24 cellular contexts compared by ENCODE assay signal in the genomic region with DNA sequence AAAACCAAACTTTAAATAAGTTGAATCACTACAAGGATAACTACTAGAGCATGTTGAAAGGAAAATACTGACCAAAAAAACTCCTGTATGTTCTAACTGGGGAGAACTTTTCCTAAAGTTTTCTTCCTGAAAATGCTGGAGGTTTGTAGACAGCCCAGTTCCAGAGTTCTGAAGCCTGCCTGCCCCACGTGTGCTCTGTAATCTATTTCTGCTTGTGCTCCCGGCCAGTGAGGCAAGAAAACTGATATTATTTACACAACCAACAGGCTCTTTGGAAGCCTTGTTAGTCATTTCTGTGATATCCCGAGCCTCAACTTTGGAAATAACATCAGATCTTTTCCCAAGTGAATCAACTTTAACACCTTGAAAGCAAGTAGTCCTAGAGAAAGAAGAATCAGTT. TPM values are rescaled to one million over a fixed set of nuclear protein-coding genes. Genes with fewer than 3 reads are reported as not detected.
DNase-seq lines count a peak whose midpoint lies in the region; ATAC-seq, FAIRE-seq and TF ChIP-seq lines count a peak whose summit lies in the region.
"Had no signal": no experiment of that assay in that cellular context is flagged by ENCODE, and none has a peak within 500 bp of the region (broad histone marks: within the 10 kb centered on the region; RNA-seq: fewer than 3 reads in every experiment).

No MANE protein-coding gene starts in this region.

- no peak for TF ChIP-seq CTCF in K562 (IDR thresholded peaks at IDR 0.05 in 2 of 3, conservative IDR thresholded peaks at IDR 0.05 in 1 of 3; ENCODE audit: insufficient read depth in 2 of 3, low read depth in 1 of 3, low read length in 3 of 3)
- no peak for TF ChIP-seq CTCF in heart left ventricle (IDR thresholded peaks at IDR 0.05)

- no peak for TF ChIP-seq EP300 in K562 (IDR thresholded peaks at IDR 0.05; ENCODE audit: low read length)

- H4K20me1 ChIP-seq in K562 (replicated peaks; ENCODE audit: control insufficient read depth, insufficient read depth, low read length), result no peaks in the 10 kb centered on the region
- H4K20me1 ChIP-seq: BLaER1 had no signal

- DNase-seq in K562 (ENCODE audit: extremely low read depth in 1 of 4, low spot score in 3 of 4) (no peak), heart left ventricle (no peak), left lobe of liver (ENCODE audit: low spot score) (peak; percentile 59), NCI-H446 (lab: John Stamatoyannopoulos, UW) (no peak), AML-193 (lab: John Stamatoyannopoulos, UW) (no peak), DMS153 (lab: John Stamatoyannopoulos, UW) (no peak)
- DNase-seq: CD4-positive, alpha-beta T cell; COR-L47; DMS79 treated with DMSO at 0.1 percent for 48 hours; NCI-H1105; NCI-H146; NCI-H2029; NCI-H2227 treated with DMSO at 0.1 percent for 48 hours; NCI-H510A treated with DMSO at 0.1 percent for 48 hours; NCI-H774; Peyer's patch had no signal

- peak; percentile 52 for ATAC-seq in K562
- peak; percentile 44 to 70 (median 63) for ATAC-seq in heart left ventricle
- ATAC-seq in left lobe of liver, result peak; percentile 84
- no peak for ATAC-seq in GM21825 (IDR thresholded peaks at IDR 0.05; ENCODE audit: unreplicated experiment)
- ATAC-seq: GM12878, GM23338 had no signal

- peak overlapping the region; percentile 64 for H2AFZ ChIP-seq in K562 (ENCODE audit: low read depth, low read length)
- H2AFZ ChIP-seq: GM23338 had no signal

- 11% methylated on average over 3 of the region's 3 CpGs for WGBS in K562 (ENCODE audit: insufficient coverage, low coverage, missing lambda C conversion rate)
- 38 to 54% (median 51%) methylated on average over 3 of the region's 3 CpGs for WGBS in heart left ventricle, 4 donors

- CTCF ChIA-PET in K562 (lab: Yijun Ruan, JAX; ENCODE audit: low intra/inter-chr PET ratio), result no interaction called here

- H3K4me1 ChIP-seq in K562 (replicated peaks in 1 of 2; ENCODE audit: control insufficient read depth in 2 of 2, insufficient read depth in 2 of 2, low read length in 2 of 2) (no peaks in the 10 kb centered on the region), heart left ventricle (peaks cover 0 to 32% (median 11%) of the 10 kb centered on the region in 12 donors)
- H3K4me1 ChIP-seq: BLaER1, HAP-1, Peyer's patch, SJSA1 had no signal

- H3K9me3 ChIP-seq in K562 (replicated peaks; ENCODE audit: control insufficient read depth, insufficient read depth, low read depth, low read length) (no peaks in the 10 kb centered on the region), heart left ventricle (no peaks in the 10 kb centered on the region)
- H3K9me3 ChIP-seq: BLaER1, HAP-1, Peyer's patch, SJSA1 had no signal

- no peak for TF ChIP-seq RAD21 in K562 (CRISPR knock-in tag; conservative IDR thresholded peaks at IDR 0.05 in 1 of 2, IDR thresholded peaks at IDR 0.05 in 1 of 2)

- H3K9ac ChIP-seq in K562 (ENCODE audit: insufficient read depth in 1 of 2, low read depth in 2 of 2, low read length in 2 of 2), result no peak overlapping the region
- H3K9ac ChIP-seq: BLaER1, KMS-11 had no signal

- no peaks in the 10 kb centered on the region for H3K9me1 ChIP-seq in K562 (ENCODE audit: control insufficient read depth, insufficient read depth, low read length)

- H3K4me2 ChIP-seq in K562 (ENCODE audit: insufficient read depth, low read length), result no peak overlapping the region
- H3K4me2 ChIP-seq: BLaER1, GM23338, KMS-11 had no signal

- no peak overlapping the region for H3K4me3 ChIP-seq in K562
- no peak overlapping the region for H3K4me3 ChIP-seq in heart left ventricle
- H3K4me3 ChIP-seq: BLaER1, GM12878, GM23338, HAP-1, Peyer's patch, SJSA1 had no signal

- H3K36me3 ChIP-seq in K562 (ENCODE audit: control insufficient read depth, insufficient read depth, low read length) (no peaks in the 10 kb centered on the region), heart left ventricle (peaks cover 0 to 24% (median 4%) of the 10 kb centered on the region in 9 donors)
- H3K36me3 ChIP-seq: HAP-1, SJSA1 had no signal

- BruUV-seq in K562 (replicated peaks; lab: Mats Ljungman, UMichigan), result no TSS peak

- H3K27me3 ChIP-seq in K562 (ENCODE audit: control insufficient read depth in 2 of 2, insufficient read depth in 2 of 2, low read length in 2 of 2), result no peaks in the 10 kb centered on the region
- no peaks in the 10 kb centered on the region for H3K27me3 ChIP-seq in heart left ventricle
- H3K27me3 ChIP-seq: BLaER1, Peyer's patch, SJSA1 had no signal

- H3K79me2 ChIP-seq in K562 (ENCODE audit: control insufficient read depth, insufficient read depth, low read length), result no peaks in the 10 kb centered on the region

- in situ Hi-C loops in K562 (cut with MboI), result no loop called here

- FAIRE-seq in K562 (lab: Jason Lieb, UNC), result no peak
- FAIRE-seq: GM12878 had no signal

- intact Hi-C loops in K562 (cut with micrococcal nuclease) (no loop called here), heart left ventricle (cut with DNase I) (loop anchor here in 1 of 10 donors (2.0 kb wide), 1 partner anchor 47 kb away; a partner anchor contains a TSS)

- H3K27ac ChIP-seq in K562 (ENCODE audit: extremely low read depth, low read depth, low read length) (no peak overlapping the region), heart left ventricle (peak overlapping the region in 11 of 12 donors; percentile 29 to 86 (median 73))
- H3K27ac ChIP-seq: BLaER1, HL-60, KMS-11, Peyer's patch, SJSA1 had no signal

- POLR2A ChIA-PET in K562 (lab: Yijun Ruan, JAX), result no interaction called here

- TF ChIP-seq POLR2A in K562 (conservative IDR thresholded peaks at IDR 0.05) (no peak), heart left ventricle (IDR thresholded peaks at IDR 0.05) (no peak)

TF ChIP-seq in K562, 482 proteins besides CTCF, POLR2A, EP300 and RAD21 (continues in another document):
- TF ChIP-seq ARID2 (IDR thresholded peaks at IDR 0.05) (no peak), JUN (IDR thresholded peaks at IDR 0.05; ENCODE audit: borderline replicate concordance, low read depth, low read length) (no peak), JUN (CRISPR knock-in tag; IDR thresholded peaks at IDR 0.05; ENCODE audit: borderline replicate concordance) (no peak), CBFA2T2 (conservative IDR thresholded peaks at IDR 0.05) (no peak), ZNF384 (IDR thresholded peaks at IDR 0.05; ENCODE audit: low read depth, low read length) (no peak), MCM7 (IDR thresholded peaks at IDR 0.05) (no peak), ZBTB17 (CRISPR knock-in tag; IDR thresholded peaks at IDR 0.05) (no peak), PHB2 (IDR thresholded peaks at IDR 0.05; ENCODE audit: low read depth) (no peak), SMAD4 (CRISPR knock-in tag; conservative IDR thresholded peaks at IDR 0.05) (no peak)
- TF ChIP-seq, protein P1, sequence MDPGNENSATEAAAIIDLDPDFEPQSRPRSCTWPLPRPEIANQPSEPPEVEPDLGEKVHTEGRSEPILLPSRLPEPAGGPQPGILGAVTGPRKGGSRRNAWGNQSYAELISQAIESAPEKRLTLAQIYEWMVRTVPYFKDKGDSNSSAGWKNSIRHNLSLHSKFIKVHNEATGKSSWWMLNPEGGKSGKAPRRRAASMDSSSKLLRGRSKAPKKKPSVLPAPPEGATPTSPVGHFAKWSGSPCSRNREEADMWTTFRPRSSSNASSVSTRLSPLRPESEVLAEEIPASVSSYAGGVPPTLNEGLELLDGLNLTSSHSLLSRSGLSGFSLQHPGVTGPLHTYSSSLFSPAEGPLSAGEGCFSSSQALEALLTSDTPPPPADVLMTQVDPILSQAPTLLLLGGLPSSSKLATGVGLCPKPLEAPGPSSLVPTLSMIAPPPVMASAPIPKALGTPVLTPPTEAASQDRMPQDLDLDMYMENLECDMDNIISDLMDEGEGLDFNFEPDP (CRISPR knock-in tag; IDR thresholded peaks at IDR 0.05), result no peak

RNA-seq across cellular contexts. Expression of a gene that starts 46.7 kb away (rescaled TPM):
- total RNA-seq in K562 (2011; cell fraction: chromatin; rRNA removed; ENCODE audit: low replicate concordance), result 2.3 and 6.4 TPM in 2 replicates
- 1.8 and 2.0 TPM in 2 replicates for total RNA-seq in K562 (2011; cell fraction: nucleolus; rRNA removed)
- total RNA-seq in K562 (2011; cell fraction: nucleoplasm; rRNA removed), result 1.2 and 3.3 TPM in 2 replicates
- total RNA-seq in K562 (2014; rRNA removed), result 0.82 and 1.2 TPM in 2 replicates
- total RNA-seq in K562 (2014; rRNA removed; fragmentation: Illumina TruSeq; extraction: Trizol), result 1.8 and 2.0 TPM in 2 replicates
- 2.5 and 3.0 TPM in 2 replicates for total RNA-seq in K562 (2015; rRNA removed; fragmentation: Illumina TruSeq; extraction: Trizol)
- total RNA-seq in K562 (2021), result 2.1 and 2.9 TPM in 2 replicates
- polyA plus RNA-seq in K562 (2011; rRNA removed), result 0.03 and 0.53 TPM in 2 replicates
- polyA plus RNA-seq in K562 (2011; cell fraction: cytosol; rRNA removed), result 0.18 TPM in 1 of 2 replicates, not detected in the other
- 0.08 and 0.47 TPM in 2 replicates for polyA plus RNA-seq in K562 (2011; cell fraction: nucleus; rRNA removed)
- 1.3 and 1.5 TPM in 2 replicates for polyA plus RNA-seq in K562 (2012)
- 1.3 and 1.5 TPM in 2 replicates for polyA plus RNA-seq in K562 (2014; fragmentation: Illumina TruSeq; extraction: Trizol)
- polyA plus RNA-seq in K562 (2014; fragmentation: Nextera tagmentation; extraction: Ambion mirVana), result under 1 TPM; 0.42 to 0.73 TPM
- 0.92 and 2.6 TPM in 2 replicates for polyA plus RNA-seq in K562 (2014; rRNA removed)
- polyA minus RNA-seq in K562 (2011; rRNA and poly(A)+ RNA removed), result 0.09 and 1.2 TPM in 2 replicates
- not detected in 2 replicates for polyA minus RNA-seq in K562 (2011; cell fraction: cytosol; rRNA and poly(A)+ RNA removed)
- 1.1 TPM in 1 of 2 replicates, not detected in the other for polyA minus RNA-seq in K562 (2011; cell fraction: nucleus; rRNA and poly(A)+ RNA removed)
- total RNA-seq in heart left ventricle, result 10 to 100 TPM in 6 of 9 donors, 1 to 10 TPM in 3; 6.3 to 15.5 (median 10.5) TPM
- 1 to 10 TPM; 3.4 to 5.0 TPM for polyA plus RNA-seq in heart left ventricle
- total RNA-seq in left lobe of liver, result 11.7 TPM
